ENCODE assay signal across 2 cellular contexts in genomic region chr14:65414961-65415589, GRCh38.
TF ChIP-seq lines count a peak whose summit lies in the region.

No MANE protein-coding gene starts in this region.

TF ChIP-seq in SK-N-SH, 30 proteins besides CTCF, POLR2A, EP300 and RAD21 (continued from another document):
- TF ChIP-seq, protein P1, sequence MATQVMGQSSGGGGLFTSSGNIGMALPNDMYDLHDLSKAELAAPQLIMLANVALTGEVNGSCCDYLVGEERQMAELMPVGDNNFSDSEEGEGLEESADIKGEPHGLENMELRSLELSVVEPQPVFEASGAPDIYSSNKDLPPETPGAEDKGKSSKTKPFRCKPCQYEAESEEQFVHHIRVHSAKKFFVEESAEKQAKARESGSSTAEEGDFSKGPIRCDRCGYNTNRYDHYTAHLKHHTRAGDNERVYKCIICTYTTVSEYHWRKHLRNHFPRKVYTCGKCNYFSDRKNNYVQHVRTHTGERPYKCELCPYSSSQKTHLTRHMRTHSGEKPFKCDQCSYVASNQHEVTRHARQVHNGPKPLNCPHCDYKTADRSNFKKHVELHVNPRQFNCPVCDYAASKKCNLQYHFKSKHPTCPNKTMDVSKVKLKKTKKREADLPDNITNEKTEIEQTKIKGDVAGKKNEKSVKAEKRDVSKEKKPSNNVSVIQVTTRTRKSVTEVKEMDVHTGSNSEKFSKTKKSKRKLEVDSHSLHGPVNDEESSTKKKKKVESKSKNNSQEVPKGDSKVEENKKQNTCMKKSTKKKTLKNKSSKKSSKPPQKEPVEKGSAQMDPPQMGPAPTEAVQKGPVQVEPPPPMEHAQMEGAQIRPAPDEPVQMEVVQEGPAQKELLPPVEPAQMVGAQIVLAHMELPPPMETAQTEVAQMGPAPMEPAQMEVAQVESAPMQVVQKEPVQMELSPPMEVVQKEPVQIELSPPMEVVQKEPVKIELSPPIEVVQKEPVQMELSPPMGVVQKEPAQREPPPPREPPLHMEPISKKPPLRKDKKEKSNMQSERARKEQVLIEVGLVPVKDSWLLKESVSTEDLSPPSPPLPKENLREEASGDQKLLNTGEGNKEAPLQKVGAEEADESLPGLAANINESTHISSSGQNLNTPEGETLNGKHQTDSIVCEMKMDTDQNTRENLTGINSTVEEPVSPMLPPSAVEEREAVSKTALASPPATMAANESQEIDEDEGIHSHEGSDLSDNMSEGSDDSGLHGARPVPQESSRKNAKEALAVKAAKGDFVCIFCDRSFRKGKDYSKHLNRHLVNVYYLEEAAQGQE (IDR thresholded peaks at IDR 0.05; ENCODE audit: low read depth, low read length), result no peak
- TF ChIP-seq RFX5 (IDR thresholded peaks at IDR 0.05; ENCODE audit: low read length), result no peak

TF ChIP-seq in SK-N-SH treated with all-trans-retinoic acid at 6 μM for 48 hours, 23 proteins besides CTCF, POLR2A, EP300 and RAD21 (continued from another document):
- TF ChIP-seq, protein P2, sequence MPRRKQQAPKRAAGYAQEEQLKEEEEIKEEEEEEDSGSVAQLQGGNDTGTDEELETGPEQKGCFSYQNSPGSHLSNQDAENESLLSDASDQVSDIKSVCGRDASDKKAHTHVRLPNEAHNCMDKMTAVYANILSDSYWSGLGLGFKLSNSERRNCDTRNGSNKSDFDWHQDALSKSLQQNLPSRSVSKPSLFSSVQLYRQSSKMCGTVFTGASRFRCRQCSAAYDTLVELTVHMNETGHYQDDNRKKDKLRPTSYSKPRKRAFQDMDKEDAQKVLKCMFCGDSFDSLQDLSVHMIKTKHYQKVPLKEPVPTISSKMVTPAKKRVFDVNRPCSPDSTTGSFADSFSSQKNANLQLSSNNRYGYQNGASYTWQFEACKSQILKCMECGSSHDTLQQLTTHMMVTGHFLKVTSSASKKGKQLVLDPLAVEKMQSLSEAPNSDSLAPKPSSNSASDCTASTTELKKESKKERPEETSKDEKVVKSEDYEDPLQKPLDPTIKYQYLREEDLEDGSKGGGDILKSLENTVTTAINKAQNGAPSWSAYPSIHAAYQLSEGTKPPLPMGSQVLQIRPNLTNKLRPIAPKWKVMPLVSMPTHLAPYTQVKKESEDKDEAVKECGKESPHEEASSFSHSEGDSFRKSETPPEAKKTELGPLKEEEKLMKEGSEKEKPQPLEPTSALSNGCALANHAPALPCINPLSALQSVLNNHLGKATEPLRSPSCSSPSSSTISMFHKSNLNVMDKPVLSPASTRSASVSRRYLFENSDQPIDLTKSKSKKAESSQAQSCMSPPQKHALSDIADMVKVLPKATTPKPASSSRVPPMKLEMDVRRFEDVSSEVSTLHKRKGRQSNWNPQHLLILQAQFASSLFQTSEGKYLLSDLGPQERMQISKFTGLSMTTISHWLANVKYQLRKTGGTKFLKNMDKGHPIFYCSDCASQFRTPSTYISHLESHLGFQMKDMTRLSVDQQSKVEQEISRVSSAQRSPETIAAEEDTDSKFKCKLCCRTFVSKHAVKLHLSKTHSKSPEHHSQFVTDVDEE (CRISPR knock-in tag; IDR thresholded peaks at IDR 0.05), result no peak
- TF ChIP-seq CSDC2 (CRISPR knock-in tag; IDR thresholded peaks at IDR 0.05) (no peak), ZNF70 (CRISPR knock-in tag; IDR thresholded peaks at IDR 0.05) (no peak)
TF ChIP-seq in SK-N-SH treated with all-trans-retinoic acid at 6 μM for 48 hours: peak in this region for 0.
